ENCODE assay signal across 9 cellular contexts in genomic region chr6:26594730-26595632, GRCh38. TPM values are rescaled to one million over a fixed set of nuclear protein-coding genes. Genes with fewer than 3 reads are reported as not detected.
A peak's percentile ranks its signal among the peaks of the same experiment; 100 is the strongest.
DNase-seq lines count a peak whose midpoint lies in the region; ATAC-seq, FAIRE-seq and TF ChIP-seq lines count a peak whose summit lies in the region.
"Had no signal": no experiment of that assay in that cellular context is flagged by ENCODE, and none has a peak within 500 bp of the region (broad histone marks: within the 10 kb centered on the region; RNA-seq: fewer than 3 reads in every experiment).

No MANE protein-coding gene starts in this region.

- TF ChIP-seq CTCF in H9 (conservative IDR thresholded peaks at IDR 0.05) = no peak
- TF ChIP-seq CTCF in dorsolateral prefrontal cortex (IDR thresholded peaks at IDR 0.05 in 54 of 56, conservative IDR thresholded peaks at IDR 0.05 in 2 of 56; ENCODE audit: low read depth in 1 of 56, partially characterized antibody in 56 of 56) = no peak
- no peak for TF ChIP-seq CTCF in nephron (IDR thresholded peaks at IDR 0.05; ENCODE audit: unreplicated experiment in 3 of 3)

- H3K27me3 Mint-ChIP-seq in H9 (ENCODE audit: low read depth) (peaks cover 5% of the 10 kb centered on the region; the same call in 1 of the 2 replicates), nephron (ENCODE audit: low read depth) (peaks cover 6% of the 10 kb centered on the region)

- no CpG with 5 or more reads among the region's 23 CpGs for WGBS in H9 (ENCODE audit: extremely low coverage, insufficient read length, low lambda C conversion rate)

- H3K18ac ChIP-seq in H9 (ENCODE audit: insufficient read length, low read depth, low read length) = no peak overlapping the region

- no peak overlapping the region for H2BK12ac ChIP-seq in H9 (ENCODE audit: insufficient read length, low read depth, low read length)

- DNase-seq in H9 = peak; percentile 70
- DNase-seq in RCC 7860 (ENCODE audit: low spot score) = peak; percentile 80
- no peak for DNase-seq in dorsolateral prefrontal cortex
- DNase-seq in SKM-1 (lab: John Stamatoyannopoulos, UW; ENCODE audit: unreplicated experiment) = no peak
- no peak for DNase-seq in AG20443 (ENCODE audit: low spot score)

- FAIRE-seq in A204.1 (lab: Jason Lieb, UNC) (peak; percentile 92), RCC 7860 (lab: Jason Lieb, UNC) (no peak)

- H3K9me3 Mint-ChIP-seq in H9 (no peaks in the 10 kb centered on the region), nephron (no peaks in the 10 kb centered on the region)
- H3K9me3 Mint-ChIP-seq: naive thymus-derived CD8-positive, alpha-beta T cell had no signal

- H2AFZ ChIP-seq in H9 (ENCODE audit: low read length) = no peak overlapping the region

- H4K91ac ChIP-seq in H9 (ENCODE audit: insufficient read length, low read depth, low read length) = no peak overlapping the region

- H3K79me1 ChIP-seq in H9 (ENCODE audit: insufficient read depth, low read depth, low read length, poor library complexity, severe bottlenecking) = peaks cover 5% of the 10 kb centered on the region

- no peak overlapping the region for H3T11ph ChIP-seq in H9 (ENCODE audit: low read length)

- peak overlapping the region; percentile 68 to 100 (median 95) for H3K4me3 ChIP-seq in dorsolateral prefrontal cortex

- H3K56ac ChIP-seq in H9 (ENCODE audit: insufficient read length, low read depth, low read length) = no peak overlapping the region

- peaks cover 5 to 18% (median 14%) of the 10 kb centered on the region in 3 experiments; a peak in 5 of 7 replicates for H3K36me3 Mint-ChIP-seq in H9 (ENCODE audit: insufficient read depth in 1 of 3, low read depth in 3 of 3)
- peaks cover 10% of the 10 kb centered on the region for H3K36me3 Mint-ChIP-seq in nephron (ENCODE audit: low read depth)

- no peak overlapping the region for H2BK15ac ChIP-seq in H9 (ENCODE audit: low read depth, low read length)

- H3K27ac ChIP-seq in H9 (ENCODE audit: insufficient read length, low read depth, low read length) (no peak overlapping the region), dorsolateral prefrontal cortex (peak overlapping the region in 46 of 59 donors; percentile 17 to 97 (median 90))

- no peaks in the 10 kb centered on the region for H4K20me1 ChIP-seq in H9 (ENCODE audit: control insufficient read depth, insufficient read depth, insufficient read length)

- intact Hi-C loops in dorsolateral prefrontal cortex (cut with DNase I) = loop anchor here (1.0 to 10.0 kb wide), 6 partner anchors 23 to 1300 kb away; a partner anchor contains a TSS

- H3K79me2 ChIP-seq in H9 (ENCODE audit: insufficient read depth, low read length) = peaks cover 3% of the 10 kb centered on the region; the same call in 1 of the 2 replicates

- no peak overlapping the region for H4K8ac ChIP-seq in H9 (replicated peaks; ENCODE audit: insufficient read length, low read depth, low read length)

- H3K23ac ChIP-seq in H9 (ENCODE audit: insufficient read length, low read depth, low read length) = no peak overlapping the region

- no peak overlapping the region for H3K14ac ChIP-seq in H9 (ENCODE audit: insufficient read depth, low read length)

- peak overlapping the region in 1 of 3 experiments; percentile 69; a peak in 1 of 7 replicates for H3K27ac Mint-ChIP-seq in H9
- H3K27ac Mint-ChIP-seq in nephron = no peak overlapping the region

- H4K5ac ChIP-seq in H9 (ENCODE audit: insufficient read length, low read depth, low read length) = no peak overlapping the region

- H2BK20ac ChIP-seq in H9 (ENCODE audit: low read depth, low read length, poor library complexity, severe bottlenecking) = no peak overlapping the region

- H3K9ac ChIP-seq in H9 (ENCODE audit: extremely low read depth, insufficient read length, low read length) = no peak overlapping the region

- H3K4ac ChIP-seq in H9 (ENCODE audit: low read depth, low read length) = no peak overlapping the region

- H2BK120ac ChIP-seq in H9 (ENCODE audit: low read depth, low read length, poor library complexity, severe bottlenecking) = no peak overlapping the region

- peaks cover 21% of the 10 kb centered on the region for H3K23me2 ChIP-seq in H9 (ENCODE audit: insufficient read length, low read depth, low read length, poor library complexity, severe bottlenecking)

- no peak for ATAC-seq in GM21723 (IDR thresholded peaks at IDR 0.05; ENCODE audit: unreplicated experiment)

- no peak overlapping the region for H2AK5ac ChIP-seq in H9 (ENCODE audit: insufficient read length, low read length)

- no peak overlapping the region for H2BK5ac ChIP-seq in H9 (ENCODE audit: insufficient read length, low read length)

- H3K27me3 ChIP-seq in H9 (ENCODE audit: insufficient read depth, low read length) = no peaks in the 10 kb centered on the region
- peaks cover 0 to 27% (median 4%) of the 10 kb centered on the region in 45 donors for H3K27me3 ChIP-seq in dorsolateral prefrontal cortex

- H3K9me3 ChIP-seq in H9 (ENCODE audit: control insufficient read depth, low read depth, low read length) = no peaks in the 10 kb centered on the region

- H3K4me3 Mint-ChIP-seq in H9 = no peak overlapping the region
- H3K4me3 Mint-ChIP-seq in nephron = peak overlapping the region in 2 of 3 experiments; percentile 47 to 66

- H3K4me1 Mint-ChIP-seq in H9 (peaks cover 9 to 11% of the 10 kb centered on the region in 2 experiments), nephron (peaks cover 5% of the 10 kb centered on the region)

- no peaks in the 10 kb centered on the region; the same call in 1 of the 2 replicates for H3K4me1 ChIP-seq in H9 (ENCODE audit: insufficient read depth, low read length)

- peak overlapping the region; percentile 99 for H3K4me2 ChIP-seq in H9 (ENCODE audit: insufficient read depth, insufficient read length, low read length)

RNA-seq across cellular contexts. Expression of gene ABT1, which starts 1.8 kb away (rescaled TPM):
- 26.4 and 27.3 TPM in 2 replicates for total RNA-seq in H9 (2021)
- 10 to 100 TPM in 9 of 120 experiments, 1 to 10 TPM in 111; 5.9 to 11.3 (median 8.3) TPM for total RNA-seq in dorsolateral prefrontal cortex

RNA-seq across cellular contexts. Expression of gene HMGN4, which starts 56.8 kb away (rescaled TPM):
- total RNA-seq in H9 (2021) (50.4 and 54.7 TPM in 2 replicates), dorsolateral prefrontal cortex (10 to 100 TPM; 16.9 to 48.3 (median 28.5) TPM)

Comparison
In these comparisons a context has a peak if more than half of its experiments do, and no peak if none do; other contexts are left out.
1. DNase-seq: peak in H9 (single experiment) and RCC 7860 (single experiment); none in dorsolateral prefrontal cortex (0 of 10), SKM-1 (single experiment) and AG20443 (single experiment).
2. H3K4me3 Mint-ChIP-seq: peak in nephron (2 of 3); none in H9 (0 of 2).